10 cellular contexts compared by ENCODE assay signal in the genomic region with DNA sequence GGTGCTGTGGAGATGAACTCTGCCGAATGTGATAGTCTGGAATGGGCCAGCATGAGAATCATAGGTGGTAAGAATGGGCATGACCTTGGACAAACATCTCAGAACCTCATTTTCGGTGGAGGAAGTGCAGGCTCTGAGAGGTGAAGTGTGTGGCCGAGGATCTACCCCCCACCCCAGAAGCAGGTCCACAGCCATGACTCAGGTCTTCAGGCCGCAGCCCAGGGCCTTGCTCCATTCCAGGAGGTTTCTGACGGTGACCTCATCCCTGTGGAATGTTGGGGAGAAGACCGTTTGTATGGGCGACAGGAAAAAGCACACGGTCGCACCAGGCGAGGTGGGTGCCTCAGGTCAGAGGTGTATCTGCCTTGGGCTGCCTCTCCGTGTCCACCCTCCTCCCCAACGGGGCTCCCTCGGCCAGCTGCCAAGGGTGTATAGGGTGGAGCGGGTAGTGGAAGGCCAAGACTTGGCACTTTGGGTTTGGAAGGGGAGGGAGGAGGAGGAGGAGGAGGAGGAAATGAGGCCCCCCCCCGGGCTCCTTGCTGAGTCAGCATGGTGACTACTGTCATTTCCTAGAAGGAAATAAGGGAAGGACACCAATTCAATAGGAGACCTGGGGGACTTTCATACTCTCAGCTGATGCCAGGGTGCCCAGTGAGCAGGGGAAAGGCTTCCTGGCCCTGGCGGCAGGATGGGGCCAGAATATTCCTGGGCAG.
DNase-seq lines count a peak whose midpoint lies in the region; ATAC-seq and TF ChIP-seq lines count a peak whose summit lies in the region.
"Had no signal": no experiment of that assay in that cellular context is flagged by ENCODE, and none has a peak within 500 bp of the region (broad histone marks: within the 10 kb centered on the region; RNA-seq: fewer than 3 reads in every experiment).

No MANE protein-coding gene starts in this region.

- H3K4me2 ChIP-seq in trophoblast cell (ENCODE audit: low read length) = peak overlapping the region; percentile 30

- H2AK5ac ChIP-seq in trophoblast cell (ENCODE audit: low read length) = peak overlapping the region; percentile 28

- peak overlapping the region; percentile 73 for H3K18ac ChIP-seq in trophoblast cell (ENCODE audit: low read length)

- H3K4me1 ChIP-seq in SJCRH30 (peaks cover 29% of the 10 kb centered on the region), gastroesophageal sphincter (peaks cover 0 to 63% (median 29%) of the 10 kb centered on the region in 3 donors), trophoblast cell (ENCODE audit: control insufficient read depth in 1 of 2, insufficient read depth in 2 of 2, low read length in 2 of 2) (peaks cover 45 to 49% of the 10 kb centered on the region in 2 experiments)

- H3K27ac ChIP-seq in SJCRH30 (peak overlapping the region; percentile 80), gastroesophageal sphincter (peak overlapping the region in 3 of 4 donors; percentile 63 to 84 (median 81)), trophoblast cell (ENCODE audit: low read depth, low read length) (peak overlapping the region; percentile 64)

- H3K27me3 ChIP-seq in SJCRH30 = no peaks in the 10 kb centered on the region
- no peaks in the 10 kb centered on the region for H3K27me3 ChIP-seq in gastroesophageal sphincter
- no peaks in the 10 kb centered on the region for H3K27me3 ChIP-seq in trophoblast cell (ENCODE audit: insufficient read depth, low read length)

- H2AFZ ChIP-seq in trophoblast cell (ENCODE audit: insufficient read depth, low read length, poor library complexity) = peak overlapping the region; percentile 62

- H3K23ac ChIP-seq in trophoblast cell (ENCODE audit: low read length) = no peak overlapping the region

- TF ChIP-seq POLR2A in gastroesophageal sphincter (IDR thresholded peaks at IDR 0.05) = no peak

- DNase-seq in EH (ENCODE audit: low read depth) (peak; percentile 98), SJCRH30 (peak; percentile 84 to 88), trophoblast cell (peak; percentile 93 to 98), NCI-H2227 treated with DMSO at 0.1 percent for 48 hours (lab: John Stamatoyannopoulos, UW) (no peak)
- no peak for DNase-seq in stimulated activated CD4-positive, alpha-beta T cell treated with anti-CD3 and anti-CD28 coated beads, Interleukin-12 subunit alpha, Interleukin-12 subunit beta, amount 100 ng/mL, for 4 hours
- DNase-seq in activated CD4-positive, alpha-beta T cell treated with anti-CD3 and anti-CD28 coated beads for 1 hour = no peak
- DNase-seq: effector CD8-positive, alpha-beta T cell had no signal

- no peak overlapping the region for H4K12ac ChIP-seq in trophoblast cell (ENCODE audit: low read depth, low read length)

- peak overlapping the region; percentile 74 for H2BK5ac ChIP-seq in trophoblast cell (ENCODE audit: low read depth, low read length, poor library complexity)

- peak overlapping the region; percentile 93 for H4K91ac ChIP-seq in trophoblast cell (ENCODE audit: low read depth, low read length)

- H3K79me2 ChIP-seq in trophoblast cell (ENCODE audit: control insufficient read depth, insufficient read depth, low read length, poor library complexity) = peaks cover 4% of the 10 kb centered on the region

- no peak for TF ChIP-seq EP300 in gastroesophageal sphincter (IDR thresholded peaks at IDR 0.05)

- H3K14ac ChIP-seq in trophoblast cell (ENCODE audit: low read length) = peak overlapping the region; percentile 76

- 26 to 50% methylated on average over 2 to 12 of the region's 16 CpGs for WGBS in gastroesophageal sphincter (ENCODE audit: low coverage in 1 of 2), 2 donors
- no CpG with 5 or more reads among the region's 16 CpGs for WGBS in trophoblast cell (ENCODE audit: extremely low coverage, insufficient coverage, insufficient read length)

- peak overlapping the region; percentile 82 for H3K4ac ChIP-seq in trophoblast cell (ENCODE audit: low read depth, low read length)

- no peak overlapping the region for H3K9ac ChIP-seq in trophoblast cell (ENCODE audit: low read length)

- peak overlapping the region; percentile 75 for H4K8ac ChIP-seq in trophoblast cell (ENCODE audit: low read depth, low read length)

- H2BK12ac ChIP-seq in trophoblast cell (ENCODE audit: low read length) = peak overlapping the region; percentile 91

- H3K4me3 ChIP-seq in SJCRH30 (no peak overlapping the region), gastroesophageal sphincter (no peak overlapping the region), trophoblast cell (ENCODE audit: low read depth, low read length) (no peak overlapping the region)

- ATAC-seq in gastroesophageal sphincter (peak; percentile 89), HG02870 (IDR thresholded peaks at IDR 0.05; ENCODE audit: unreplicated experiment) (no peak)
- ATAC-seq: stimulated activated memory B cell treated with anti-CD40 and anti-IgM and Interleukin-4, amounts not matched to agents 10 μg/mL and 1 μg/mL and 100 μg/mL, for 72 hours had no signal

- H3K9me3 ChIP-seq in SJCRH30 (replicated peaks) (no peaks in the 10 kb centered on the region), gastroesophageal sphincter (no peaks in the 10 kb centered on the region), trophoblast cell (ENCODE audit: insufficient read depth, low read depth, low read length) (no peaks in the 10 kb centered on the region)

- peak overlapping the region; percentile 93 for H2BK120ac ChIP-seq in trophoblast cell (ENCODE audit: insufficient read depth, low read length, poor library complexity)

- TF ChIP-seq CTCF in gastroesophageal sphincter (IDR thresholded peaks at IDR 0.05) = no peak

- H3K36me3 ChIP-seq in SJCRH30 (no peaks in the 10 kb centered on the region), gastroesophageal sphincter (no peaks in the 10 kb centered on the region), trophoblast cell (ENCODE audit: control insufficient read depth in 1 of 2, insufficient read depth in 2 of 2, low read length in 2 of 2) (no peaks in the 10 kb centered on the region)

- H3K79me1 ChIP-seq in trophoblast cell (ENCODE audit: low read length) = peaks cover 42% of the 10 kb centered on the region

Comparison
In these comparisons a context has a peak if more than half of its experiments do, and no peak if none do; other contexts are left out.
1. DNase-seq: peak in EH (single experiment), SJCRH30 (2 of 2) and trophoblast cell (2 of 2); none in NCI-H2227 treated with DMSO at 0.1 percent for 48 hours (single experiment), stimulated activated CD4-positive, alpha-beta T cell treated with anti-CD3 and anti-CD28 coated beads, Interleukin-12 subunit alpha, Interleukin-12 subunit beta, amount 100 ng/mL, for 4 hours (single experiment) and activated CD4-positive, alpha-beta T cell treated with anti-CD3 and anti-CD28 coated beads for 1 hour (single experiment).
2. Peak in every context shown above with its lines, with median percentiles within 50 percentile points of each other: H3K27ac ChIP-seq.